In the genomic region with DNA sequence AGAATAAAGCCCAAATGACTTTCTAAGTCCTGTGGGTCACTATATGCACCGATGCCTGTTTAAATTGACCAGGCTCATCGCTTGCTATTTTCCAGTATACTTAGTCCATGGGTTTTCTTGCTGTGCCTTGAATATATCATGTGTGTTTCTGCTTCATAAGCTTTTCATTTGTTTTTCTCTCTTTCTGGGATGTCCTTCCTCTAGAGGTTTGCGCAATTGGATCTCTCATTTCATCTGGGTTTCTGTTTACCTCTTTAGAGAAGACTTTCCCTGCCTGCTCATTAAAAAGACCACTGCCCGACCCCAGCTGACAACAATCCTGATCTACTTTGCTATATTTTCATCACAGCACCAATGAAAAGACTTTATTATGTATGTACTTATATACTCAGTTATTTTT, we compare ENCODE assay signal across 29 cellular contexts.
"Had no signal": no experiment of that assay in that cellular context is flagged by ENCODE, and none has a peak within 500 bp of the region (broad histone marks: within the 10 kb centered on the region; RNA-seq: fewer than 3 reads in every experiment).

No MANE protein-coding gene starts in this region.

- H3K27ac ChIP-seq: neural progenitor cell, ovary, parathyroid adenoma, psoas muscle, skin epidermis, suprapubic skin, testis, tibial artery, transverse colon, upper lobe of right lung, uterus had no signal

- H3K27me3 Mint-ChIP-seq: naive thymus-derived CD4-positive, alpha-beta T cell; progenitor cell of endocrine pancreas; stimulated activated naive B cell treated with anti-CD40 and anti-IgM and Interleukin-4, amounts not matched to agents 10 μg/mL and 1 μg/mL and 100 μg/mL, for 72 hours; stimulated activated naive CD8-positive, alpha-beta T cell treated with anti-CD3 and anti-CD28 coated beads, Interleukin-15, Interleukin-2, amounts not matched to agents 100 ng/mL and 50 ng/mL, for 24 hours; type B pancreatic cell had no signal

- H3K4me3 Mint-ChIP-seq: naive thymus-derived CD4-positive, alpha-beta T cell; natural killer cell; nephron; neural progenitor cell; stimulated activated effector memory CD8-positive, alpha-beta T cell treated with anti-CD3 and anti-CD28 coated beads, Interleukin-12 subunit alpha, Interleukin-12 subunit beta, amount 100 ng/mL, for 72 hours; stimulated activated naive B cell treated with anti-CD40 and anti-IgM and Interleukin-4, amounts not matched to agents 10 μg/mL and 1 μg/mL and 100 μg/mL, for 72 hours; stimulated activated naive CD8-positive, alpha-beta T cell treated with anti-CD3 and anti-CD28 coated beads, Interleukin-15, Interleukin-2, amounts not matched to agents 100 ng/mL and 50 ng/mL, for 24 hours; type B pancreatic cell had no signal

- H3K4me1 ChIP-seq: neural progenitor cell, psoas muscle, suprapubic skin, testis, tibial artery, transverse colon, upper lobe of right lung, uterus had no signal

- H3K9me3 ChIP-seq: ovary, psoas muscle, suprapubic skin, testis, tibial artery, transverse colon, upper lobe of right lung, uterus had no signal

- H3K4me3 ChIP-seq: neural progenitor cell, ovary, psoas muscle, skin epidermis, smooth muscle cell, suprapubic skin, testis, tibial artery, transverse colon, upper lobe of right lung, uterus had no signal

- H3K4me1 Mint-ChIP-seq: natural killer cell; nephron; neural progenitor cell; stimulated activated effector memory CD8-positive, alpha-beta T cell treated with anti-CD3 and anti-CD28 coated beads, Interleukin-12 subunit alpha, Interleukin-12 subunit beta, amount 100 ng/mL, for 72 hours; stimulated activated naive B cell treated with anti-CD40 and anti-IgM and Interleukin-4, amounts not matched to agents 10 μg/mL and 1 μg/mL and 100 μg/mL, for 72 hours had no signal

- H3K9me3 Mint-ChIP-seq: natural killer cell; neural progenitor cell; stimulated activated effector memory CD8-positive, alpha-beta T cell treated with anti-CD3 and anti-CD28 coated beads, Interleukin-12 subunit alpha, Interleukin-12 subunit beta, amount 100 ng/mL, for 72 hours; type B pancreatic cell had no signal

- H3K36me3 ChIP-seq: neural progenitor cell, ovary, suprapubic skin, tibial artery, transverse colon, upper lobe of right lung, uterus had no signal

- H3K27me3 ChIP-seq: neural progenitor cell, ovary, suprapubic skin, testis, tibial artery, transverse colon, upper lobe of right lung, uterus had no signal

- ATAC-seq: naive thymus-derived CD4-positive, alpha-beta T cell; natural killer cell; psoas muscle; right cardiac atrium; sciatic nerve; stimulated activated effector memory CD8-positive, alpha-beta T cell treated with anti-CD3 and anti-CD28 coated beads, Interleukin-12 subunit alpha, Interleukin-12 subunit beta, amount 100 ng/mL, for 72 hours; stimulated activated naive B cell treated with anti-CD40 and anti-IgM and Interleukin-4, amounts not matched to agents 10 μg/mL and 1 μg/mL and 100 μg/mL, for 72 hours; upper lobe of right lung had no signal

- H3K27ac Mint-ChIP-seq: naive thymus-derived CD4-positive, alpha-beta T cell; natural killer cell; nephron; neural progenitor cell; progenitor cell of endocrine pancreas; stimulated activated effector memory CD8-positive, alpha-beta T cell treated with anti-CD3 and anti-CD28 coated beads, Interleukin-12 subunit alpha, Interleukin-12 subunit beta, amount 100 ng/mL, for 72 hours; stimulated activated naive B cell treated with anti-CD40 and anti-IgM and Interleukin-4, amounts not matched to agents 10 μg/mL and 1 μg/mL and 100 μg/mL, for 72 hours; stimulated activated naive CD8-positive, alpha-beta T cell treated with anti-CD3 and anti-CD28 coated beads, Interleukin-15, Interleukin-2, amounts not matched to agents 100 ng/mL and 50 ng/mL, for 24 hours; type B pancreatic cell had no signal

- DNase-seq: naive thymus-derived CD4-positive, alpha-beta T cell; natural killer cell; occipital lobe; ovary; posterior cingulate gyrus; psoas muscle; right cardiac atrium; stimulated activated CD4-positive, alpha-beta T cell treated with anti-CD3 and anti-CD28 coated beads, Interleukin-15, amount 100 ng/mL, for 24 hours; stimulated activated CD4-positive, alpha-beta T cell treated with anti-CD3 and anti-CD28 coated beads, Interleukin-2, amount 100 ng/mL, for 24 hours; stimulated activated CD4-positive, alpha-beta T cell treated with anti-CD3 and anti-CD28 coated beads, Interleukin-2, amount 100 ng/mL, for 48 hours; stimulated activated CD4-positive, alpha-beta T cell treated with anti-CD3 and anti-CD28 coated beads, Interleukin-4, amount 100 ng/mL, for 24 hours; stimulated activated naive B cell treated with anti-CD40 and anti-IgM and Interleukin-4, amounts not matched to agents 10 μg/mL and 1 μg/mL and 100 μg/mL, for 72 hours; stimulated activated naive CD4-positive, alpha-beta T cell treated with Interleukin-2 at 50 U/mL for 16 hours; testis; tibial artery; transverse colon; upper lobe of right lung; uterus had no signal
